8 cellular contexts compared by ENCODE assay signal in genomic region chr13:52651880-52652169, GRCh38. TPM values are rescaled to one million over a fixed set of nuclear protein-coding genes. Genes with fewer than 3 reads are reported as not detected.
DNase-seq lines count a peak whose midpoint lies in the region; ATAC-seq and TF ChIP-seq lines count a peak whose summit lies in the region.

No MANE protein-coding gene starts in this region.

- no peaks in the 10 kb centered on the region for H3K27me3 ChIP-seq in esophagus muscularis mucosa
- H3K27me3 ChIP-seq in prostate gland (replicated peaks; ENCODE audit: insufficient read depth): no peaks in the 10 kb centered on the region

- peak overlapping the region; percentile 72 to 87 (median 81) for H3K4me3 ChIP-seq in esophagus muscularis mucosa
- H3K4me3 ChIP-seq in prostate gland: peak overlapping the region; percentile 55 to 78

- TF ChIP-seq POLR2A in esophagus muscularis mucosa (IDR thresholded peaks at IDR 0.05; ENCODE audit: low read depth) (no peak), prostate gland (IDR thresholded peaks at IDR 0.05) (no peak)

- no peak for TF ChIP-seq EP300 in esophagus muscularis mucosa (IDR thresholded peaks at IDR 0.05)

- H3K36me3 ChIP-seq in ES-I3 (ENCODE audit: insufficient read depth, low read length) (0 out of 2 replicates have a peak, but pooled peaks cover 8% of the 10 kb centered on the region), esophagus muscularis mucosa (peaks cover 0 to 15% (median 5%) of the 10 kb centered on the region in 4 donors), prostate gland (no peaks in the 10 kb centered on the region)

- H3K4me1 ChIP-seq in ES-I3 (ENCODE audit: insufficient read depth, low read length): no peaks in the 10 kb centered on the region
- peaks cover 27 to 48% (median 46%) of the 10 kb centered on the region in 4 donors for H3K4me1 ChIP-seq in esophagus muscularis mucosa
- peaks cover 12% of the 10 kb centered on the region for H3K4me1 ChIP-seq in prostate gland (replicated peaks)

- peak; percentile 15 for ATAC-seq in GM21825 (IDR thresholded peaks at IDR 0.05; ENCODE audit: unreplicated experiment)
- no peak for ATAC-seq in GM18867 (IDR thresholded peaks at IDR 0.05; ENCODE audit: unreplicated experiment)

- WGBS in esophagus muscularis mucosa: 0% methylated on average over 8 of the region's 8 CpGs
- WGBS in prostate gland: 0% methylated on average over 8 of the region's 8 CpGs

- DNase-seq in NCI-H510A (lab: John Stamatoyannopoulos, UW) (peak; percentile 43), esophagus muscularis mucosa (ENCODE audit: extremely low spot score) (no peak), prostate gland (ENCODE audit: low spot score) (no peak), NCI-H2196 (lab: John Stamatoyannopoulos, UW; ENCODE audit: unreplicated experiment) (no peak), hippocampal formation (lab: John Stamatoyannopoulos, UW) (no peak)

- intact Hi-C loops in esophagus muscularis mucosa (cut with DNase I) (loop anchor here (10.0 kb wide), 1 partner anchor 197 kb away; the partner anchor contains the start of genes CKAP2 and VPS36), prostate gland (cut with DNase I) (loop anchor here (5.0 to 10.0 kb wide), 3 partner anchors 35 to 195 kb away; partner anchors contain the start of gene CKAP2)

- H3K9me3 ChIP-seq in ES-I3 (ENCODE audit: control insufficient read depth, insufficient read depth, low read length) (no peaks in the 10 kb centered on the region), esophagus muscularis mucosa (no peaks in the 10 kb centered on the region), prostate gland (no peaks in the 10 kb centered on the region)

- TF ChIP-seq CTCF in esophagus muscularis mucosa (IDR thresholded peaks at IDR 0.05): no peak
- TF ChIP-seq CTCF in prostate gland (IDR thresholded peaks at IDR 0.05): no peak

- H3K9ac ChIP-seq in ES-I3 (ENCODE audit: low read depth, low read length): peak overlapping the region; percentile 95

- H3K27ac ChIP-seq in esophagus muscularis mucosa (replicated peaks in 1 of 4) (peak overlapping the region; percentile 94 to 96 (median 95)), prostate gland (peak overlapping the region; percentile 96 to 97)

RNA-seq across cellular contexts. Expression of gene SUGT1, which starts 0.8 kb away (rescaled TPM):
- total RNA-seq in esophagus muscularis mucosa (10 to 100 TPM; 28.3 to 41.7 (median 33.3) TPM), prostate gland (10 to 100 TPM; 34.4 to 47.8 TPM)

RNA-seq across cellular contexts. Expression of gene HNRNPA1L2, which starts 9.6 kb away (rescaled TPM):
- 1 to 10 TPM; 2.0 to 5.0 (median 3.8) TPM for total RNA-seq in esophagus muscularis mucosa
- total RNA-seq in prostate gland: 1 to 10 TPM; 5.0 to 5.5 TPM
